Comparison of ENCODE assay signal across 2 cellular contexts in the genomic region with DNA sequence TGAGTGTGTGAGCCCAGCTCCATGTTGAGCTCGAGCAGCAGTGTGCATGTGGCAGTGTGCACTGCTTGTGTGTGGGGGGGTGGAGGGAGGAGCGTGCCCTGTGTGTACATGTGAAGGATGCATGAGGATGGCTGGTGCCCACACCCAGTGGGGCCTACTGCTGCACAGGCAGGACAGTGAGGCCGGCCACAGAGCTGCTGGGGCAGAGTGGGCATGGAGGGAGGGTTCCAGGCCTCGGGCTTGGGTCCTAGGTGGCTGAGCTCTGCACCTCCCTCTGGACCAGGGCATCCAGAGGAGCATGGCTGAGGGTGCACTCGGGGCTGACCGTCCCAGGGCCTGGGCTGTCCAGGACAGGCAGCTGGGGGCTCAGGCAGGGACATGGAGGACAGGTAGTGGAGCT.
A peak's percentile ranks its signal among the peaks of the same experiment; 100 is the strongest.
TF ChIP-seq lines count a peak whose summit lies in the region.

No MANE protein-coding gene starts in this region.

TF ChIP-seq in K562, 482 proteins besides CTCF, POLR2A, EP300 and RAD21:
- TF ChIP-seq STAT5B (CRISPR knock-in tag; IDR thresholded peaks at IDR 0.05) (no peak), KDM1A (IDR thresholded peaks at IDR 0.05) (peak in 1 of 2 experiments; percentile 45; a peak in 1 of 4 replicates), IRF2 (CRISPR knock-in tag; IDR thresholded peaks at IDR 0.05) (0 out of 2 replicates have a peak, but pooled peaks have one; percentile 35), ZNF124 (CRISPR knock-in tag; IDR thresholded peaks at IDR 0.05) (0 out of 2 replicates have a peak, but pooled peaks have one; percentile 35), POLR2G (IDR thresholded peaks at IDR 0.05; ENCODE audit: low read depth, low read length) (0 out of 2 replicates have a peak, but pooled peaks have one; percentile 11)

TF ChIP-seq in GM23338, 12 proteins besides CTCF, POLR2A, EP300 and RAD21:
- TF ChIP-seq, protein P1, sequence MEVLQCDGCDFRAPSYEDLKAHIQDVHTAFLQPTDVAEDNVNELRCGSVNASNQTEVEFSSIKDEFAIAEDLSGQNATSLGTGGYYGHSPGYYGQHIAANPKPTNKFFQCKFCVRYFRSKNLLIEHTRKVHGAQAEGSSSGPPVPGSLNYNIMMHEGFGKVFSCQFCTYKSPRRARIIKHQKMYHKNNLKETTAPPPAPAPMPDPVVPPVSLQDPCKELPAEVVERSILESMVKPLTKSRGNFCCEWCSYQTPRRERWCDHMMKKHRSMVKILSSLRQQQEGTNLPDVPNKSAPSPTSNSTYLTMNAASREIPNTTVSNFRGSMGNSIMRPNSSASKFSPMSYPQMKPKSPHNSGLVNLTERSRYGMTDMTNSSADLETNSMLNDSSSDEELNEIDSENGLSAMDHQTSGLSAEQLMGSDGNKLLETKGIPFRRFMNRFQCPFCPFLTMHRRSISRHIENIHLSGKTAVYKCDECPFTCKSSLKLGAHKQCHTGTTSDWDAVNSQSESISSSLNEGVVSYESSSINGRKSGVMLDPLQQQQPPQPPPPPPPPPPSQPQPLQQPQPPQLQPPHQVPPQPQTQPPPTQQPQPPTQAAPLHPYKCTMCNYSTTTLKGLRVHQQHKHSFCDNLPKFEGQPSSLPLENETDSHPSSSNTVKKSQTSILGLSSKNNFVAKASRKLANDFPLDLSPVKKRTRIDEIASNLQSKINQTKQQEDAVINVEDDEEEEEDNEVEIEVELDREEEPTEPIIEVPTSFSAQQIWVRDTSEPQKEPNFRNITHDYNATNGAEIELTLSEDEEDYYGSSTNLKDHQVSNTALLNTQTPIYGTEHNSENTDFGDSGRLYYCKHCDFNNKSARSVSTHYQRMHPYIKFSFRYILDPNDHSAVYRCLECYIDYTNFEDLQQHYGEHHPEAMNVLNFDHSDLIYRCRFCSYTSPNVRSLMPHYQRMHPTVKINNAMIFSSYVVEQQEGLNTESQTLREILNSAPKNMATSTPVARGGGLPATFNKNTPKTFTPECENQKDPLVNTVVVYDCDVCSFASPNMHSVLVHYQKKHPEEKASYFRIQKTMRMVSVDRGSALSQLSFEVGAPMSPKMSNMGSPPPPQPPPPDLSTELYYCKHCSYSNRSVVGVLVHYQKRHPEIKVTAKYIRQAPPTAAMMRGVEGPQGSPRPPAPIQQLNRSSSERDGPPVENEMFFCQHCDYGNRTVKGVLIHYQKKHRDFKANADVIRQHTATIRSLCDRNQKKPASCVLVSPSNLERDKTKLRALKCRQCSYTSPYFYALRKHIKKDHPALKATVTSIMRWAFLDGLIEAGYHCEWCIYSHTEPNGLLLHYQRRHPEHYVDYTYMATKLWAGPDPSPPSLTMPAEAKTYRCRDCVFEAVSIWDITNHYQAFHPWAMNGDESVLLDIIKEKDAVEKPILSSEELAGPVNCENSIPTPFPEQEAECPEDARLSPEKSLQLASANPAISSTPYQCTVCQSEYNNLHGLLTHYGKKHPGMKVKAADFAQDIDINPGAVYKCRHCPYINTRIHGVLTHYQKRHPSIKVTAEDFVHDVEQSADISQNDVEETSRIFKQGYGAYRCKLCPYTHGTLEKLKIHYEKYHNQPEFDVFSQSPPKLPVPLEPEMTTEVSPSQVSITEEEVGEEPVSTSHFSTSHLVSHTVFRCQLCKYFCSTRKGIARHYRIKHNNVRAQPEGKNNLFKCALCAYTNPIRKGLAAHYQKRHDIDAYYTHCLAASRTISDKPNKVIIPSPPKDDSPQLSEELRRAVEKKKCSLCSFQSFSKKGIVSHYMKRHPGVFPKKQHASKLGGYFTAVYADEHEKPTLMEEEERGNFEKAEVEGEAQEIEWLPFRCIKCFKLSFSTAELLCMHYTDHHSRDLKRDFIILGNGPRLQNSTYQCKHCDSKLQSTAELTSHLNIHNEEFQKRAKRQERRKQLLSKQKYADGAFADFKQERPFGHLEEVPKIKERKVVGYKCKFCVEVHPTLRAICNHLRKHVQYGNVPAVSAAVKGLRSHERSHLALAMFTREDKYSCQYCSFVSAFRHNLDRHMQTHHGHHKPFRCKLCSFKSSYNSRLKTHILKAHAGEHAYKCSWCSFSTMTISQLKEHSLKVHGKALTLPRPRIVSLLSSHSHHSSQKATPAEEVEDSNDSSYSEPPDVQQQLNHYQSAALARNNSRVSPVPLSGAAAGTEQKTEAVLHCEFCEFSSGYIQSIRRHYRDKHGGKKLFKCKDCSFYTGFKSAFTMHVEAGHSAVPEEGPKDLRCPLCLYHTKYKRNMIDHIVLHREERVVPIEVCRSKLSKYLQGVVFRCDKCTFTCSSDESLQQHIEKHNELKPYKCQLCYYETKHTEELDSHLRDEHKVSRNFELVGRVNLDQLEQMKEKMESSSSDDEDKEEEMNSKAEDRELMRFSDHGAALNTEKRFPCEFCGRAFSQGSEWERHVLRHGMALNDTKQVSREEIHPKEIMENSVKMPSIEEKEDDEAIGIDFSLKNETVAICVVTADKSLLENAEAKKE (CRISPR knock-in tag; IDR thresholded peaks at IDR 0.05) = no peak
- no peak for TF ChIP-seq EZH2phosphoT487 (IDR thresholded peaks at IDR 0.05; ENCODE audit: unreplicated experiment)
- no peak for TF ChIP-seq ZNF114 (CRISPR knock-in tag; IDR thresholded peaks at IDR 0.05)
- TF ChIP-seq ZNF331 (CRISPR knock-in tag; IDR thresholded peaks at IDR 0.05; ENCODE audit: low read depth) = no peak
- TF ChIP-seq CREB1 (CRISPR knock-in tag; IDR thresholded peaks at IDR 0.05; ENCODE audit: low read depth) = no peak
- TF ChIP-seq STAT1 (IDR thresholded peaks at IDR 0.05; ENCODE audit: unreplicated experiment) = no peak
- no peak for TF ChIP-seq EZH2 (IDR thresholded peaks at IDR 0.05; ENCODE audit: low read depth, unreplicated experiment)
